Comparison of ENCODE assay signal across 28 cellular contexts in the genomic region with DNA sequence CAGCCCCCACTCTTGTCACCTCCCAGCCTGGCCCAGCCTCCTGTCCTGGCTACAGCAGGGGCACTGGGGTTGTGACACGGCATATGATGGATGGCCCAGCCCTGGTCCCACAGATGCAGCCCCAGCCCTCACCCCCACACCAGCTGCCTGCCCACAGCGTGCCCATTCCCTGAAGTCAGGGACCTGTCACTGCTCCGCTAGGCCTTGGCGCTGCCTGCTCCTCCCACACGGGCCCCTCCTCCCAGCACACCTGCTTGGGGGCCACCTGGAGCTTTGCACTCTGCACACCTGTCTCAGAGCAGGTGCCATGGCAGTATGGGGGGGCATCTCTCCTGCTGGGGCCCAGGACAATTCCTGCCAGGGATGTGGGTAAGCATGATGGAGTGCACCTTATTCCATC. TPM values are rescaled to one million over a fixed set of nuclear protein-coding genes. Genes with fewer than 3 reads are reported as not detected.
DNase-seq lines count a peak whose midpoint lies in the region; TF ChIP-seq lines count a peak whose summit lies in the region.
"Had no signal": no experiment of that assay in that cellular context is flagged by ENCODE, and none has a peak within 500 bp of the region (broad histone marks: within the 10 kb centered on the region; RNA-seq: fewer than 3 reads in every experiment).

No MANE protein-coding gene starts in this region.

- no peaks in the 10 kb centered on the region for H3K36me3 Mint-ChIP-seq in osteocyte (ENCODE audit: unreplicated experiment)
- H3K36me3 Mint-ChIP-seq in CD4-positive, alpha-beta memory T cell: no peaks in the 10 kb centered on the region
- H3K36me3 Mint-ChIP-seq: activated CD8-positive, alpha-beta memory T cell treated with anti-CD3 and anti-CD28 coated beads, Interleukin-2, amount 10 ng/mL, durations not matched to agents 7 days and 5 days; naive B cell; type B pancreatic cell had no signal

- H3K4me3 ChIP-seq in CD4-positive, alpha-beta memory T cell (ENCODE audit: low read length in 2 of 2): no peak overlapping the region
- H3K4me3 ChIP-seq in prostate gland: no peak overlapping the region
- H3K4me3 ChIP-seq: gastrocnemius medialis, skin epidermis had no signal

- H3K9me3 Mint-ChIP-seq in osteocyte (ENCODE audit: unreplicated experiment): no peaks in the 10 kb centered on the region
- H3K9me3 Mint-ChIP-seq in CD4-positive, alpha-beta memory T cell: peaks cover 0 to 12% (median 6%) of the 10 kb centered on the region in 8 donors

- no peak for TF ChIP-seq POLR2A in prostate gland (IDR thresholded peaks at IDR 0.05)

- H3K9me3 ChIP-seq in CD4-positive, alpha-beta memory T cell (ENCODE audit: control insufficient read depth in 1 of 2, low read length in 2 of 2): no peaks in the 10 kb centered on the region
- H3K9me3 ChIP-seq in prostate gland: no peaks in the 10 kb centered on the region
- H3K9me3 ChIP-seq: BE2C, gastrocnemius medialis had no signal

- intact Hi-C loops in CD4-positive, alpha-beta memory T cell (cut with micrococcal nuclease): no loop called here
- intact Hi-C loops in prostate gland (cut with DNase I): no loop called here

- no peak overlapping the region for H3K27ac Mint-ChIP-seq in osteocyte (ENCODE audit: unreplicated experiment)
- H3K27ac Mint-ChIP-seq in CD4-positive, alpha-beta memory T cell: no peak overlapping the region
- H3K27ac Mint-ChIP-seq: activated CD8-positive, alpha-beta memory T cell treated with anti-CD3 and anti-CD28 coated beads, Interleukin-2, amount 10 ng/mL, durations not matched to agents 7 days and 5 days; immature natural killer cell; WTC11 had no signal

- no peak overlapping the region for H3K27ac ChIP-seq in CD4-positive, alpha-beta memory T cell (ENCODE audit: low read depth, low read length)
- H3K27ac ChIP-seq in prostate gland: no peak overlapping the region
- H3K27ac ChIP-seq: gastrocnemius medialis had no signal

- CTCF ChIA-PET in CD4-positive, alpha-beta memory T cell (lab: Charles Lee; ENCODE audit: partially characterized antibody): interaction anchor here (1.0 kb wide), 2 partner anchors 9 to 10 kb away, joined by 3 read pairs; no protein-coding TSS in a partner anchor

- DNase-seq in NCI-H345 (lab: John Stamatoyannopoulos, UW) (peak; percentile 8), NCI-H345 treated with DMSO at 0.1 percent for 48 hours (lab: John Stamatoyannopoulos, UW; ENCODE audit: unreplicated experiment) (no peak), NCI-H146 (lab: John Stamatoyannopoulos, UW) (peak; percentile 83), RPMI8226 (peak; percentile 63), osteocyte (ENCODE audit: extremely low spot score, unreplicated experiment) (peak; percentile 78), prostate gland (ENCODE audit: low spot score) (no peak)
- no peak for DNase-seq in activated CD4-positive, alpha-beta T cell treated with anti-CD3 and anti-CD28 coated beads for 48 hours
- no peak for DNase-seq in CD4-positive, alpha-beta memory T cell
- DNase-seq: activated CD8-positive, alpha-beta memory T cell treated with anti-CD3 and anti-CD28 coated beads, Interleukin-2, amount 10 ng/mL, durations not matched to agents 7 days and 5 days; activated naive CD4-positive, alpha-beta T cell; activated T-cell treated with anti-CD3 and anti-CD28 coated beads, Interleukin-2, amount 50 U/mL, for 72 hours; BE2C; central memory CD4-positive, alpha-beta T cell; DMS79; gastrocnemius medialis; GDM1; hippocampal formation; immature natural killer cell; naive B cell; NCI-H187 treated with DMSO at 0.1 percent for 48 hours; occipital lobe; OCI-M1; Right ventricle myocardium superior; T1000 had no signal

- H3K27me3 Mint-ChIP-seq in osteocyte (ENCODE audit: unreplicated experiment): peaks cover 17% of the 10 kb centered on the region
- peaks cover 5 to 11% of the 10 kb centered on the region in 2 donors for H3K27me3 Mint-ChIP-seq in CD4-positive, alpha-beta memory T cell

- POLR2A ChIA-PET in CD4-positive, alpha-beta memory T cell (lab: Charles Lee; ENCODE audit: partially characterized antibody): no interaction called here

- 80% methylated on average over 5 of the region's 5 CpGs for WGBS in prostate gland

- H3K4me3 Mint-ChIP-seq in osteocyte (ENCODE audit: unreplicated experiment): no peak overlapping the region
- H3K4me3 Mint-ChIP-seq in CD4-positive, alpha-beta memory T cell: no peak overlapping the region
- H3K4me3 Mint-ChIP-seq: activated CD8-positive, alpha-beta memory T cell treated with anti-CD3 and anti-CD28 coated beads, Interleukin-2, amount 10 ng/mL, durations not matched to agents 7 days and 5 days; activated T-cell treated with anti-CD3 and anti-CD28 coated beads, Interleukin-2, amount 50 U/mL, for 72 hours; immature natural killer cell; naive B cell; WTC11 had no signal

- H3K36me3 ChIP-seq in CD4-positive, alpha-beta memory T cell (ENCODE audit: insufficient read depth, low read length): no peaks in the 10 kb centered on the region
- H3K36me3 ChIP-seq in prostate gland: no peaks in the 10 kb centered on the region
- H3K36me3 ChIP-seq: BE2C, gastrocnemius medialis had no signal

- H3K27me3 ChIP-seq in CD4-positive, alpha-beta memory T cell (ENCODE audit: insufficient read depth, low read length): no peaks in the 10 kb centered on the region
- H3K27me3 ChIP-seq in prostate gland (replicated peaks; ENCODE audit: insufficient read depth): no peaks in the 10 kb centered on the region
- H3K27me3 ChIP-seq: BE2C, gastrocnemius medialis had no signal

- TF ChIP-seq CTCF in osteocyte (IDR thresholded peaks at IDR 0.05): no peak
- TF ChIP-seq CTCF in prostate gland (IDR thresholded peaks at IDR 0.05): no peak

- no peaks in the 10 kb centered on the region for H3K4me1 ChIP-seq in CD4-positive, alpha-beta memory T cell (ENCODE audit: insufficient read depth, low read length)
- no peaks in the 10 kb centered on the region for H3K4me1 ChIP-seq in prostate gland (replicated peaks)
- H3K4me1 ChIP-seq: BE2C, gastrocnemius medialis had no signal

- peaks cover 16% of the 10 kb centered on the region for H3K4me1 Mint-ChIP-seq in osteocyte (ENCODE audit: unreplicated experiment)
- no peaks in the 10 kb centered on the region for H3K4me1 Mint-ChIP-seq in CD4-positive, alpha-beta memory T cell
- H3K4me1 Mint-ChIP-seq: activated CD8-positive, alpha-beta memory T cell treated with anti-CD3 and anti-CD28 coated beads, Interleukin-2, amount 10 ng/mL, durations not matched to agents 7 days and 5 days; immature natural killer cell had no signal

RNA-seq across cellular contexts. Expression of gene GCK, which starts 3.5 kb away (rescaled TPM):
- total RNA-seq in osteocyte (not detected in 2 replicates), prostate gland (1 to 10 TPM in 1 of 2 donors, under 1 TPM in 1; 0.91 to 2.7 TPM)
- total RNA-seq in CD4-positive, alpha-beta memory T cell: under 1 TPM in 1 of 2 experiments, not detected in 1; 0.33 TPM
- under 1 TPM in 1 of 2 donors, not detected in 1; 0.38 TPM for polyA plus RNA-seq in CD4-positive, alpha-beta memory T cell
- polyA plus RNA-seq: immature natural killer cell had no signal

RNA-seq across cellular contexts. Expression of gene YKT6, which starts 15.0 kb away (rescaled TPM):
- 89.5 and 106 TPM in 2 replicates for total RNA-seq in osteocyte
- 10 to 100 TPM; 62.7 to 63.2 TPM for total RNA-seq in CD4-positive, alpha-beta memory T cell
- 10 to 100 TPM; 41.6 to 42.5 TPM for polyA plus RNA-seq in CD4-positive, alpha-beta memory T cell
- total RNA-seq in prostate gland: 10 to 100 TPM; 63.5 to 68.4 TPM

RNA-seq across cellular contexts. Expression of gene MYL7, which starts 44.6 kb away (rescaled TPM):
- total RNA-seq in osteocyte: not detected in 2 replicates
- total RNA-seq in CD4-positive, alpha-beta memory T cell: not detected
- polyA plus RNA-seq in CD4-positive, alpha-beta memory T cell: not detected
- total RNA-seq in prostate gland: not detected
- total RNA-seq: activated CD8-positive, alpha-beta memory T cell treated with anti-CD3 and anti-CD28 coated beads, Interleukin-2, amount 10 ng/mL, durations not matched to agents 7 days and 5 days; activated T-cell treated with anti-CD3 and anti-CD28 coated beads, Interleukin-2, amount 50 U/mL, for 72 hours; dermis microvascular lymphatic vessel endothelial cell; occipital lobe had no signal
- polyA plus RNA-seq: immature natural killer cell had no signal

Comparison
In these comparisons a context has a peak if more than half of its experiments do, and no peak if none do; other contexts are left out.
1. DNase-seq: peak in NCI-H345 (single experiment), NCI-H146 (single experiment), RPMI8226 (single experiment) and osteocyte (single experiment); none in NCI-H345 treated with DMSO at 0.1 percent for 48 hours (single experiment), activated CD4-positive, alpha-beta T cell treated with anti-CD3 and anti-CD28 coated beads for 48 hours (single experiment), CD4-positive, alpha-beta memory T cell (0 of 5) and prostate gland (single experiment).